In the genomic region with DNA sequence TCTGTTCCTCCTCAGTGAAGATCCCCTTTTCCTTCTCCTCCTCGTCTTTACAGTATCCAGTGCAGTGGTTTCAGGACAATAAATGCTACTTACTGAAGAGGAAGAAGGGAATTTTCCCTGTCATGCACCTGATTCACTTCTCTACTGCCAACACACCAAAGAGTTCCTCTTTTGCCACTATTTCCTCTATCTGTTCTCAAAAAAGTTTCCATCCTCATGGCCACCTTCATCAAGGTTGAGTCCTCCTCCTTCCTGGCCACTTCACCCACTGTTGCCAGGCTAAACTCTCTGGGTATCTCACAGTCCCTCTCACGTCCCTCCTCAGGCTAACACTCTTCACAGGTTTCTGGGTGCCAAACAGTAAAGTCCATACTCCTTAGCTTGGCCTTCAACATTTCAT, we compare ENCODE assay signal across 1 cellular context.
TF ChIP-seq lines count a peak whose summit lies in the region.

No MANE protein-coding gene starts in this region.

TF ChIP-seq in GM12878, 131 proteins besides CTCF, POLR2A, EP300 and RAD21 (continued from another document):
- TF ChIP-seq, protein P1, sequence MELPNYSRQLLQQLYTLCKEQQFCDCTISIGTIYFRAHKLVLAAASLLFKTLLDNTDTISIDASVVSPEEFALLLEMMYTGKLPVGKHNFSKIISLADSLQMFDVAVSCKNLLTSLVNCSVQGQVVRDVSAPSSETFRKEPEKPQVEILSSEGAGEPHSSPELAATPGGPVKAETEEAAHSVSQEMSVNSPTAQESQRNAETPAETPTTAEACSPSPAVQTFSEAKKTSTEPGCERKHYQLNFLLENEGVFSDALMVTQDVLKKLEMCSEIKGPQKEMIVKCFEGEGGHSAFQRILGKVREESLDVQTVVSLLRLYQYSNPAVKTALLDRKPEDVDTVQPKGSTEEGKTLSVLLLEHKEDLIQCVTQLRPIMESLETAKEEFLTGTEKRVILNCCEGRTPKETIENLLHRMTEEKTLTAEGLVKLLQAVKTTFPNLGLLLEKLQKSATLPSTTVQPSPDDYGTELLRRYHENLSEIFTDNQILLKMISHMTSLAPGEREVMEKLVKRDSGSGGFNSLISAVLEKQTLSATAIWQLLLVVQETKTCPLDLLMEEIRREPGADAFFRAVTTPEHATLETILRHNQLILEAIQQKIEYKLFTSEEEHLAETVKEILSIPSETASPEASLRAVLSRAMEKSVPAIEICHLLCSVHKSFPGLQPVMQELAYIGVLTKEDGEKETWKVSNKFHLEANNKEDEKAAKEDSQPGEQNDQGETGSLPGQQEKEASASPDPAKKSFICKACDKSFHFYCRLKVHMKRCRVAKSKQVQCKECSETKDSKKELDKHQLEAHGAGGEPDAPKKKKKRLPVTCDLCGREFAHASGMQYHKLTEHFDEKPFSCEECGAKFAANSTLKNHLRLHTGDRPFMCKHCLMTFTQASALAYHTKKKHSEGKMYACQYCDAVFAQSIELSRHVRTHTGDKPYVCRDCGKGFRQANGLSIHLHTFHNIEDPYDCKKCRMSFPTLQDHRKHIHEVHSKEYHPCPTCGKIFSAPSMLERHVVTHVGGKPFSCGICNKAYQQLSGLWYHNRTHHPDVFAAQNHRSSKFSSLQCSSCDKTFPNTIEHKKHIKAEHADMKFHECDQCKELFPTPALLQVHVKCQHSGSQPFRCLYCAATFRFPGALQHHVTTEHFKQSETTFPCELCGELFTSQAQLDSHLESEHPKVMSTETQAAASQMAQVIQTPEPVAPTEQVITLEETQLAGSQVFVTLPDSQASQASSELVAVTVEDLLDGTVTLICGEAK (IDR thresholded peaks at IDR 0.05; ENCODE audit: borderline replicate concordance) = no peak
- TF ChIP-seq RUNX3 (IDR thresholded peaks at IDR 0.05; ENCODE audit: low read length) (peak; percentile 81), CREM (IDR thresholded peaks at IDR 0.05; ENCODE audit: low read depth) (peak; percentile 43; the same call in 1 of the 2 replicates)
